ENCODE assay signal across 19 cellular contexts in the genomic region with DNA sequence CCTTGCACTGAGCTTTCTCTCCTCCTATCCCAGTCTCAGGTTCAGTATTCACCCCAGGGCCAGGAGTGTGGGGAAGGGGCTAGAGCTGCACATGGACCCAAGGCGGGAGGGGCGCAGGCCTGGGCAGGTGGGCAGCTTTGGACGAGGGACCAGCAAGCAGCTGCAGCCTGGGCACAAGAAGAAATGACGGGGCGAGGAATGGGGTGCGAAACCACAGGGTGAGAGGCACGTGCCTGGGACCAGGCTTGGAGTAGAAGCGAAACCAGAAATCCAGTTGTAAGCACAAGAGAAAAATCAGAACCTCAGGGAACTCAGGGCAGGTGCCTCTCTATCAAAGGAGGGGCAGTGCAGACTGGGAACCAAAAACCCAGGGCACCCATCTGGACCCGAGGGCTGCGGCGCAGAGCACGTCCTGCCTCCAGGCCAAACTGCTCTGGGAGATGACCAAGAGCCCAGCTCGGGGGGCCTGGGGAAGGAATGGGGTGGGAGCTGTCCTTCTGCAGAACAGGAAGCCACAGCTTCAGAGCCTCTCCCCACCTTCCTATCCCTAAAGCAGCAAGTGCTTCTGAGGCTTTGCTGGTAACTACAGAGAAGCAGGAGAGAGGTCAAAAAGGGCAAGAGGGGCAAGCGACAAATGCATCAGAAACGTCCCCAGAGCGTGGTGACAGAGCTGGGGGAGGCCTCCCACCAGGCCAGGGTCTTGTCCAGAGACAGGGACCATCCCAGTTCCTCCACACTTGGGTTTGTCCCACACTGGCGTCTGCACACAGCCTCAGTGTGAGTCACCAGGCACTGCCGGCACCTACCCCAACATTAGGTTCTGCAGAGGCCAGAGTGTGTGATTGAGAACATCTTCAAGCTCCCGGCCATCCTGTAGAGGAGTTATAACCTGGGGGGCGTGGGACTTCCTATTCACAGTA. TPM values are rescaled to one million over a fixed set of nuclear protein-coding genes. Genes with fewer than 3 reads are reported as not detected.
"Had no signal": no experiment of that assay in that cellular context is flagged by ENCODE, and none has a peak within 500 bp of the region (broad histone marks: within the 10 kb centered on the region; RNA-seq: fewer than 3 reads in every experiment).

No MANE protein-coding gene starts in this region.

- H3K27ac ChIP-seq: brain microvascular endothelial cell, dorsolateral prefrontal cortex, esophagus muscularis mucosa, ovary, upper lobe of left lung, WERI-Rb-1 had no signal

- H3K9me3 ChIP-seq: esophagus muscularis mucosa, ovary, upper lobe of left lung had no signal

- H3K4me1 ChIP-seq: upper lobe of left lung had no signal

- H3K4me3 ChIP-seq: dorsolateral prefrontal cortex, esophagus muscularis mucosa, ovary, smooth muscle cell, upper lobe of left lung had no signal

- H3K36me3 ChIP-seq: brain microvascular endothelial cell, esophagus muscularis mucosa, ovary, upper lobe of left lung, WERI-Rb-1 had no signal

- DNase-seq: activated CD4-positive, alpha-beta T cell treated with anti-CD3 and anti-CD28 coated beads for 36 hours; activated CD8-positive, alpha-beta memory T cell treated with anti-CD3 and anti-CD28 coated beads for 24 hours; activated T-cell treated with anti-CD3 and anti-CD28 coated beads for 4 hours; brain microvascular endothelial cell; mesendoderm; ovary; retina; T-cell; WERI-Rb-1 had no signal

- H3K27me3 ChIP-seq: brain microvascular endothelial cell, dorsolateral prefrontal cortex, esophagus muscularis mucosa, ovary, upper lobe of left lung had no signal

RNA-seq across cellular contexts. Expression of a gene that starts 18.3 kb away (rescaled TPM):
- total RNA-seq: activated CD4-positive, alpha-beta T cell treated with anti-CD3 and anti-CD28 coated beads for 36 hours; activated naive CD4-positive, alpha-beta T cell treated with anti-CD3 and anti-CD28 coated beads, Interleukin-2, amount 50 U/mL, for 72 hours; chondrocyte; dorsolateral prefrontal cortex; fibroblast of villous mesenchyme; left lobe of liver had no signal
- polyA plus RNA-seq: neural cell, ovary, smooth muscle cell had no signal

RNA-seq across cellular contexts. Expression of a gene that starts 28.2 kb away (rescaled TPM):
- total RNA-seq: activated naive CD4-positive, alpha-beta T cell treated with anti-CD3 and anti-CD28 coated beads, Interleukin-2, amount 50 U/mL, for 72 hours; activated T-helper 17 cell treated with anti-CD3 and anti-CD28 coated beads, Interleukin-2, amount 50 U/mL, for 72 hours; chondrocyte; esophagus muscularis mucosa; fibroblast of villous mesenchyme; ovary; smooth muscle cell; upper lobe of left lung had no signal
- polyA plus RNA-seq: neural cell, smooth muscle cell had no signal
